In genomic region chr1:201903135-201903534, GRCh38 we compare ENCODE assay signal across 17 cellular contexts. TPM values are rescaled to one million over a fixed set of nuclear protein-coding genes. Genes with fewer than 3 reads are reported as not detected.
DNase-seq lines count a peak whose midpoint lies in the region; ATAC-seq and TF ChIP-seq lines count a peak whose summit lies in the region.
"Had no signal": no experiment of that assay in that cellular context is flagged by ENCODE, and none has a peak within 500 bp of the region (broad histone marks: within the 10 kb centered on the region; RNA-seq: fewer than 3 reads in every experiment).

No MANE protein-coding gene starts in this region.

- no peaks in the 10 kb centered on the region for H3K27me3 ChIP-seq in colonic mucosa
- no peaks in the 10 kb centered on the region for H3K27me3 ChIP-seq in lower lobe of right lung (ENCODE audit: low read depth)

- ATAC-seq in lower lobe of right lung (no peak), HG03097 (IDR thresholded peaks at IDR 0.05; ENCODE audit: low FRiP score, unreplicated experiment) (no peak)
- ATAC-seq: left colon had no signal

- TF ChIP-seq CTCF in HFFc6 (IDR thresholded peaks at IDR 0.05) (no peak), colonic mucosa (IDR thresholded peaks at IDR 0.05) (no peak), lower lobe of right lung (IDR thresholded peaks at IDR 0.05) (no peak)

- H3K4me3 Mint-ChIP-seq in HFFc6, result peak overlapping the region; percentile 60
- H3K4me3 Mint-ChIP-seq: activated CD4-positive, alpha-beta memory T cell treated with anti-CD3 and anti-CD28 coated beads for 36 hours; activated naive CD8-positive, alpha-beta T cell treated with anti-CD3 and anti-CD28 coated beads, Interleukin-2, amount 10 ng/mL, durations not matched to agents 7 days and 5 days; CD4-positive, alpha-beta T cell had no signal

- no peak overlapping the region for H3K4me3 ChIP-seq in colonic mucosa
- H3K4me3 ChIP-seq in lower lobe of right lung, result no peak overlapping the region

- H3K27me3 Mint-ChIP-seq in HFFc6 (ENCODE audit: insufficient read depth), result no peaks in the 10 kb centered on the region; the same call in 1 of the 2 replicates
- H3K27me3 Mint-ChIP-seq: activated CD4-positive, alpha-beta memory T cell treated with anti-CD3 and anti-CD28 coated beads for 36 hours had no signal

- intact Hi-C loops in colonic mucosa (cut with DNase I), result no loop called here
- intact Hi-C loops in lower lobe of right lung (cut with DNase I), result no loop called here

- no peaks in the 10 kb centered on the region for H3K36me3 ChIP-seq in colonic mucosa
- no peaks in the 10 kb centered on the region for H3K36me3 ChIP-seq in lower lobe of right lung

- H3K9me3 ChIP-seq in colonic mucosa, result no peaks in the 10 kb centered on the region
- H3K9me3 ChIP-seq in lower lobe of right lung, result no peaks in the 10 kb centered on the region

- peak overlapping the region; percentile 52 for H3K27ac ChIP-seq in colonic mucosa
- peak overlapping the region; percentile 67 for H3K27ac ChIP-seq in lower lobe of right lung
- H3K27ac ChIP-seq: HL-60 had no signal

- DNase-seq in HFFc6, result peak; percentile 43
- no peak for DNase-seq in colonic mucosa
- no peak for DNase-seq in lower lobe of right lung
- DNase-seq in stromal cell of bone marrow (ENCODE audit: low read depth), result peak; percentile 49
- DNase-seq in SHP77 treated with DMSO at 0.1 percent for 48 hours (lab: John Stamatoyannopoulos, UW), result no peak
- no peak for DNase-seq in LoVo (ENCODE audit: low spot score)
- DNase-seq in GM19240 (ENCODE audit: insufficient read length, low spot score), result no peak
- DNase-seq: activated CD4-positive, alpha-beta memory T cell treated with anti-CD3 and anti-CD28 coated beads for 36 hours; activated naive CD8-positive, alpha-beta T cell treated with anti-CD3 and anti-CD28 coated beads, Interleukin-2, amount 10 ng/mL, durations not matched to agents 7 days and 5 days; CD4-positive, alpha-beta T cell; left colon; NCI-H1092; NCI-H69; retina; SW 1271 had no signal

- no peaks in the 10 kb centered on the region for H3K4me1 ChIP-seq in colonic mucosa
- H3K4me1 ChIP-seq in lower lobe of right lung, result no peaks in the 10 kb centered on the region

- no peak overlapping the region for H3K9ac ChIP-seq in colonic mucosa (ENCODE audit: low read depth in 2 of 2, low read length in 2 of 2)

- H3K36me3 Mint-ChIP-seq in HFFc6 (ENCODE audit: low read depth), result peaks cover 33% of the 10 kb centered on the region
- H3K36me3 Mint-ChIP-seq: activated CD4-positive, alpha-beta memory T cell treated with anti-CD3 and anti-CD28 coated beads for 36 hours; activated naive CD8-positive, alpha-beta T cell treated with anti-CD3 and anti-CD28 coated beads, Interleukin-2, amount 10 ng/mL, durations not matched to agents 7 days and 5 days had no signal

- H3K27ac Mint-ChIP-seq in HFFc6, result peak overlapping the region; percentile 89
- H3K27ac Mint-ChIP-seq: activated CD4-positive, alpha-beta memory T cell treated with anti-CD3 and anti-CD28 coated beads for 36 hours; activated naive CD8-positive, alpha-beta T cell treated with anti-CD3 and anti-CD28 coated beads, Interleukin-2, amount 10 ng/mL, durations not matched to agents 7 days and 5 days; CD4-positive, alpha-beta T cell had no signal

- peaks cover 65% of the 10 kb centered on the region for H3K4me1 Mint-ChIP-seq in HFFc6 (ENCODE audit: low read depth)

- H3K9me3 Mint-ChIP-seq in HFFc6, result no peaks in the 10 kb centered on the region
- H3K9me3 Mint-ChIP-seq: activated CD4-positive, alpha-beta memory T cell treated with anti-CD3 and anti-CD28 coated beads for 36 hours; activated naive CD8-positive, alpha-beta T cell treated with anti-CD3 and anti-CD28 coated beads, Interleukin-2, amount 10 ng/mL, durations not matched to agents 7 days and 5 days; CD4-positive, alpha-beta T cell had no signal

RNA-seq across cellular contexts. Expression of gene SHISA4, which starts 14.4 kb away (rescaled TPM):
- total RNA-seq in HFFc6 (2021; fragmentation: NEBNext Ultra II Directional; extraction: Animal tissue kit (Norgen Biotek cat#: 25700)), result 10 to 100 TPM; 29.8 to 49.6 (median 39.9) TPM
- total RNA-seq in colonic mucosa, result 1 to 10 TPM; 2.0 to 3.9 TPM
- 7.8 TPM for total RNA-seq in lower lobe of right lung

RNA-seq across cellular contexts. Expression of gene LMOD1, which starts 43.2 kb away (rescaled TPM):
- 10 to 100 TPM; 19.0 to 37.4 (median 36.5) TPM for total RNA-seq in HFFc6 (2021; fragmentation: NEBNext Ultra II Directional; extraction: Animal tissue kit (Norgen Biotek cat#: 25700))
- total RNA-seq in colonic mucosa (10 to 100 TPM in 1 of 2 donors, 1 to 10 TPM in 1; 7.6 to 64.5 TPM), lower lobe of right lung (24.2 TPM)
- total RNA-seq: activated CD4-positive, alpha-beta memory T cell treated with anti-CD3 and anti-CD28 coated beads for 36 hours; activated naive CD8-positive, alpha-beta T cell treated with anti-CD3 and anti-CD28 coated beads, Interleukin-2, amount 10 ng/mL, durations not matched to agents 7 days and 5 days; CD4-positive, alpha-beta T cell had no signal

RNA-seq across cellular contexts. Expression of gene TIMM17A, which starts 52.2 kb away (rescaled TPM):
- total RNA-seq in HFFc6 (2021; fragmentation: NEBNext Ultra II Directional; extraction: Animal tissue kit (Norgen Biotek cat#: 25700)), result 100 to 1,000 TPM; 114 to 128 (median 122) TPM
- total RNA-seq in colonic mucosa, result 10 to 100 TPM; 63.4 to 84.7 TPM
- total RNA-seq in lower lobe of right lung, result 28.5 TPM

Comparison
In these comparisons a context has a peak if more than half of its experiments do, and no peak if none do; other contexts are left out.
1. DNase-seq: peak in HFFc6 (single experiment) and stromal cell of bone marrow (single experiment); none in colonic mucosa (single experiment), lower lobe of right lung (single experiment), SHP77 treated with DMSO at 0.1 percent for 48 hours (single experiment), LoVo (single experiment) and GM19240 (single experiment).